19 cellular contexts compared by ENCODE assay signal in genomic region chr2:187250137-187250536, GRCh38.
DNase-seq lines count a peak whose midpoint lies in the region; ATAC-seq, FAIRE-seq and TF ChIP-seq lines count a peak whose summit lies in the region.
"Had no signal": no experiment of that assay in that cellular context is flagged by ENCODE, and none has a peak within 500 bp of the region (broad histone marks: within the 10 kb centered on the region; RNA-seq: fewer than 3 reads in every experiment).

No MANE protein-coding gene starts in this region.

- no peak for TF ChIP-seq POLR2A in HepG2 (IDR thresholded peaks at IDR 0.05; ENCODE audit: insufficient read depth in 1 of 2, low read depth in 2 of 2, low read length in 2 of 2)
- no peak for TF ChIP-seq POLR2A in right lobe of liver (IDR thresholded peaks at IDR 0.05)

- no peaks in the 10 kb centered on the region for H3K79me2 ChIP-seq in HepG2 (ENCODE audit: insufficient read depth, low read length)

- DNase-seq in HepG2 (ENCODE audit: low spot score), result no peak
- DNase-seq in right lobe of liver, result no peak
- no peak for DNase-seq in small intestine
- DNase-seq in activated T-cell treated with anti-CD3 and anti-CD28 coated beads, Interleukin-2, amount 50 U/mL, for 72 hours, result no peak
- DNase-seq in NCI-H2227 treated with DMSO at 0.1 percent for 48 hours (lab: John Stamatoyannopoulos, UW), result no peak
- DNase-seq: C1 segment of cervical spinal cord; Calu3; CD4-positive, alpha-beta memory T cell; COR-L47; DMS53; DMS79 treated with DMSO at 0.1 percent for 48 hours; GF-D8; H9 had no signal

- H3K4me1 ChIP-seq in HepG2 (ENCODE audit: insufficient read depth, low read length) (no peaks in the 10 kb centered on the region), right lobe of liver (no peaks in the 10 kb centered on the region), small intestine (ENCODE audit: control insufficient read depth in 2 of 2, insufficient read depth in 1 of 2, low read depth in 1 of 2, low read length in 1 of 2) (no peaks in the 10 kb centered on the region)

- no peaks in the 10 kb centered on the region for H3K4me1 Mint-ChIP-seq in activated T-cell treated with anti-CD3 and anti-CD28 coated beads, Interleukin-2, amount 50 U/mL, for 72 hours (ENCODE audit: low read depth)
- H3K4me1 Mint-ChIP-seq: CD4-positive, alpha-beta memory T cell; GM23338; H9 had no signal

- ATAC-seq in HepG2, result no peak
- ATAC-seq in right lobe of liver, result no peak
- ATAC-seq in activated T-cell treated with anti-CD3 and anti-CD28 coated beads, Interleukin-2, amount 50 U/mL, for 72 hours (replicated peaks in 1 of 2), result no peak
- ATAC-seq: GM23338, HCT116 had no signal

- H3K4me3 ChIP-seq in HepG2 (replicated peaks in 1 of 3; ENCODE audit: insufficient read depth in 1 of 3, low read depth in 2 of 3, low read length in 3 of 3) (no peak overlapping the region), right lobe of liver (no peak overlapping the region), small intestine (ENCODE audit: low read depth in 1 of 2, low read length in 2 of 2) (no peak overlapping the region)
- H3K4me3 ChIP-seq: GM23338 had no signal

- H3K27ac ChIP-seq in HepG2 (ENCODE audit: extremely low read length, insufficient read depth, low read length), result no peak overlapping the region
- no peak overlapping the region for H3K27ac ChIP-seq in right lobe of liver
- no peak overlapping the region for H3K27ac ChIP-seq in small intestine (ENCODE audit: low read depth in 1 of 2, low read length in 1 of 2)
- H3K27ac ChIP-seq: 22Rv1 had no signal

- H3K36me3 Mint-ChIP-seq in activated T-cell treated with anti-CD3 and anti-CD28 coated beads, Interleukin-2, amount 50 U/mL, for 72 hours (ENCODE audit: insufficient read depth in 2 of 2), result no peaks in the 10 kb centered on the region
- H3K36me3 Mint-ChIP-seq: CD4-positive, alpha-beta memory T cell had no signal

- CTCF ChIA-PET in HepG2 (lab: Yijun Ruan, JAX; ENCODE audit: low intra/inter-chr PET ratio, low total read pairs), result no interaction called here

- H3K9me3 ChIP-seq in HepG2 (ENCODE audit: low read length), result no peaks in the 10 kb centered on the region
- H3K9me3 ChIP-seq in right lobe of liver, result no peaks in the 10 kb centered on the region
- no peaks in the 10 kb centered on the region for H3K9me3 ChIP-seq in small intestine (ENCODE audit: control insufficient read depth, low read depth)

- no peak for TF ChIP-seq EP300 in HepG2 (IDR thresholded peaks at IDR 0.05; ENCODE audit: low read depth in 2 of 2, low read length in 2 of 2)
- TF ChIP-seq EP300 in HepG2 (CRISPR knock-in tag; IDR thresholded peaks at IDR 0.05; ENCODE audit: borderline replicate concordance), result no peak

- FAIRE-seq in HepG2 (lab: Jason Lieb, UNC), result no peak
- peak; percentile 42 for FAIRE-seq in TTC549 (lab: Jason Lieb, UNC)
- peak; percentile 73 for FAIRE-seq in small intestine (lab: Jason Lieb, UNC)
- FAIRE-seq: GM12891, GM18507 had no signal

- intact Hi-C loops in HepG2 (cut with micrococcal nuclease; ENCODE audit: unreplicated experiment) (no loop called here), right lobe of liver (cut with DNase I) (no loop called here)

- no peak for TF ChIP-seq CTCF in HepG2 (CRISPR knock-in tag; IDR thresholded peaks at IDR 0.05)
- no peak for TF ChIP-seq CTCF in right lobe of liver (IDR thresholded peaks at IDR 0.05)

- POLR2A ChIA-PET in HepG2 (lab: Yijun Ruan, JAX), result no interaction called here

- H2AFZ ChIP-seq in HepG2 (ENCODE audit: low read length), result no peak overlapping the region
- H2AFZ ChIP-seq: GM23338 had no signal

- no peak for TF ChIP-seq RAD21 in HepG2 (CRISPR knock-in tag; IDR thresholded peaks at IDR 0.05)

- H3K9ac ChIP-seq in HepG2 (ENCODE audit: insufficient read depth, low read depth, low read length), result no peak overlapping the region

- H3K4me2 ChIP-seq in HepG2 (ENCODE audit: low read depth, low read length), result no peak overlapping the region
- H3K4me2 ChIP-seq: GM23338 had no signal

- H3K9me3 Mint-ChIP-seq in activated T-cell treated with anti-CD3 and anti-CD28 coated beads, Interleukin-2, amount 50 U/mL, for 72 hours, result no peaks in the 10 kb centered on the region
- H3K9me3 Mint-ChIP-seq: GM23338, H9 had no signal

- no peak overlapping the region for H3K4me3 Mint-ChIP-seq in activated T-cell treated with anti-CD3 and anti-CD28 coated beads, Interleukin-2, amount 50 U/mL, for 72 hours
- H3K4me3 Mint-ChIP-seq: CD4-positive, alpha-beta memory T cell; GM23338; H9 had no signal

- no peaks in the 10 kb centered on the region for H4K20me1 ChIP-seq in HepG2 (ENCODE audit: insufficient read depth, low read length)

- H3K27me3 Mint-ChIP-seq in activated T-cell treated with anti-CD3 and anti-CD28 coated beads, Interleukin-2, amount 50 U/mL, for 72 hours (ENCODE audit: low read depth), result no peaks in the 10 kb centered on the region
- H3K27me3 Mint-ChIP-seq: CD4-positive, alpha-beta memory T cell had no signal

- no TSS peak for BruUV-seq in HepG2 (replicated peaks; lab: Mats Ljungman, UMichigan)

- H3K27ac Mint-ChIP-seq in activated T-cell treated with anti-CD3 and anti-CD28 coated beads, Interleukin-2, amount 50 U/mL, for 72 hours, result no peak overlapping the region
- H3K27ac Mint-ChIP-seq: CD4-positive, alpha-beta memory T cell; GM23338; H9 had no signal

- in situ Hi-C loops in HepG2 (cut with HindIII; ENCODE audit: extremely low pct_ligation_motif_present, low pct_unique_long_range_greater_than_20kb), result no loop called here

- H3K27me3 ChIP-seq in HepG2 (ENCODE audit: control insufficient read depth in 1 of 2, insufficient read depth in 2 of 2, low read length in 2 of 2), result no peaks in the 10 kb centered on the region
- H3K27me3 ChIP-seq in right lobe of liver, result no peaks in the 10 kb centered on the region
- no peaks in the 10 kb centered on the region for H3K27me3 ChIP-seq in small intestine (ENCODE audit: control insufficient read depth in 2 of 2, insufficient read depth in 2 of 2, low read length in 2 of 2)

- no peaks in the 10 kb centered on the region for H3K36me3 ChIP-seq in HepG2 (replicated peaks in 1 of 2; ENCODE audit: control insufficient read depth in 1 of 2, insufficient read depth in 2 of 2, low read length in 2 of 2)
- no peaks in the 10 kb centered on the region for H3K36me3 ChIP-seq in right lobe of liver
- no peaks in the 10 kb centered on the region for H3K36me3 ChIP-seq in small intestine (ENCODE audit: control insufficient read depth in 2 of 2, insufficient read depth in 2 of 2, low read length in 2 of 2)

TF ChIP-seq in HepG2, 621 proteins besides CTCF, POLR2A, EP300 and RAD21:
- TF ChIP-seq, protein P1, sequence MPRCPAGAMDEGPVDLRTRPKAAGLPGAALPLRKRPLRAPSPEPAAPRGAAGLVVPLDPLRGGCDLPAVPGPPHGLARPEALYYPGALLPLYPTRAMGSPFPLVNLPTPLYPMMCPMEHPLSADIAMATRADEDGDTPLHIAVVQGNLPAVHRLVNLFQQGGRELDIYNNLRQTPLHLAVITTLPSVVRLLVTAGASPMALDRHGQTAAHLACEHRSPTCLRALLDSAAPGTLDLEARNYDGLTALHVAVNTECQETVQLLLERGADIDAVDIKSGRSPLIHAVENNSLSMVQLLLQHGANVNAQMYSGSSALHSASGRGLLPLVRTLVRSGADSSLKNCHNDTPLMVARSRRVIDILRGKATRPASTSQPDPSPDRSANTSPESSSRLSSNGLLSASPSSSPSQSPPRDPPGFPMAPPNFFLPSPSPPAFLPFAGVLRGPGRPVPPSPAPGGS (CRISPR knock-in tag; IDR thresholded peaks at IDR 0.05), result no peak
- TF ChIP-seq ZNF788 (CRISPR knock-in tag; IDR thresholded peaks at IDR 0.05; ENCODE audit: borderline replicate concordance), result no peak
- TF ChIP-seq MAFF (IDR thresholded peaks at IDR 0.05; ENCODE audit: low read depth, low read length), result peak; percentile 73
- no peak for TF ChIP-seq FOXA1 (IDR thresholded peaks at IDR 0.05)
- no peak for TF ChIP-seq FOXA1 (CRISPR knock-in tag; IDR thresholded peaks at IDR 0.05)
- TF ChIP-seq ZNF446 (CRISPR knock-in tag; IDR thresholded peaks at IDR 0.05), result no peak
- peak; percentile 66 to 87 for TF ChIP-seq MAFK (conservative IDR thresholded peaks at IDR 0.05 in 1 of 2, IDR thresholded peaks at IDR 0.05 in 1 of 2; ENCODE audit: low read length in 2 of 2)
- TF ChIP-seq SRSF9 (IDR thresholded peaks at IDR 0.05; ENCODE audit: borderline replicate concordance, insufficient read depth, low read depth, low read length, poor library complexity, severe bottlenecking), result no peak
- TF ChIP-seq TMF1 (CRISPR knock-in tag; IDR thresholded peaks at IDR 0.05; ENCODE audit: low read depth), result no peak
- TF ChIP-seq ZNF790 (CRISPR knock-in tag; IDR thresholded peaks at IDR 0.05; ENCODE audit: borderline replicate concordance), result no peak
- TF ChIP-seq GFI1 (CRISPR knock-in tag; IDR thresholded peaks at IDR 0.05; ENCODE audit: borderline replicate concordance), result no peak
- no peak for TF ChIP-seq FOXC1 (CRISPR knock-in tag; IDR thresholded peaks at IDR 0.05; ENCODE audit: borderline replicate concordance)
- TF ChIP-seq ZNF160 (CRISPR knock-in tag; IDR thresholded peaks at IDR 0.05), result no peak
- TF ChIP-seq ZNF350 (CRISPR knock-in tag; IDR thresholded peaks at IDR 0.05; ENCODE audit: borderline replicate concordance, low read depth), result no peak
- TF ChIP-seq MAF1 (CRISPR knock-in tag; IDR thresholded peaks at IDR 0.05; ENCODE audit: borderline replicate concordance), result no peak
